In the genomic region with DNA sequence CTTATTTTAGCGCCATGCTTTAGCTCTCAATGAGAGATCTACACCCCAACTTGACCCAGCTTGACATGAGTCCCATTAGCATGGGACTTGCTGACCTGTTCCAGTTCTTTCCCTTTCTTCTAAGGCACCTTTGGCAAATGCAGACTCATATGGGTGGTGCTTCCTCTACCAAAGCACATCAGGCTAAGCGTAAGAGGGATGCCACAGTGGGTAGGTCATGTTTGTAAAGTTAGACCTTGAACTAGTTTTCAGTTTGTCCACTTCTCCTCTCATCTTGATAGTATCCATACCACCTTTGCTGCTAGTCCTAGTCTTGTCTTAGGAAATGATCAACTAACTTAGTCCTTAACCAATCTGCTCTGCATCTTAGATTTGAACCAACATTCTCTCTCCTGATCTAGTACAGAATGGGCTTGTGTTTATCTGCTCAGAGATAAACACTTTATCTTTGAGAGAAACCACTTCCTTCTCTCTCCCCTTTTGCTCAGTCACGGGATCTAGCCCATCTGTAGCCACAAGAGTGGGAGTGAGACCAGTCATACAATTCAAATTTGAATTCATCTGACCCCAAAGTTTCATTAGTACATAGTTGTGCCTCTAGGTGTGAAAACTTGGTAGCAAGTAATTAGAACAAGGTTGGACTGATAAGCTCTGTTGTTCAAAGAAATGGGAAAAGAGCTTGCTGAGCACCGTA, we compare ENCODE assay signal across 1 cellular context.
TF ChIP-seq lines count a peak whose summit lies in the region.

No MANE protein-coding gene starts in this region.

TF ChIP-seq in K562, 482 proteins besides CTCF, POLR2A, EP300 and RAD21 (continued from another document and continues in another):
- TF ChIP-seq, protein P1, sequence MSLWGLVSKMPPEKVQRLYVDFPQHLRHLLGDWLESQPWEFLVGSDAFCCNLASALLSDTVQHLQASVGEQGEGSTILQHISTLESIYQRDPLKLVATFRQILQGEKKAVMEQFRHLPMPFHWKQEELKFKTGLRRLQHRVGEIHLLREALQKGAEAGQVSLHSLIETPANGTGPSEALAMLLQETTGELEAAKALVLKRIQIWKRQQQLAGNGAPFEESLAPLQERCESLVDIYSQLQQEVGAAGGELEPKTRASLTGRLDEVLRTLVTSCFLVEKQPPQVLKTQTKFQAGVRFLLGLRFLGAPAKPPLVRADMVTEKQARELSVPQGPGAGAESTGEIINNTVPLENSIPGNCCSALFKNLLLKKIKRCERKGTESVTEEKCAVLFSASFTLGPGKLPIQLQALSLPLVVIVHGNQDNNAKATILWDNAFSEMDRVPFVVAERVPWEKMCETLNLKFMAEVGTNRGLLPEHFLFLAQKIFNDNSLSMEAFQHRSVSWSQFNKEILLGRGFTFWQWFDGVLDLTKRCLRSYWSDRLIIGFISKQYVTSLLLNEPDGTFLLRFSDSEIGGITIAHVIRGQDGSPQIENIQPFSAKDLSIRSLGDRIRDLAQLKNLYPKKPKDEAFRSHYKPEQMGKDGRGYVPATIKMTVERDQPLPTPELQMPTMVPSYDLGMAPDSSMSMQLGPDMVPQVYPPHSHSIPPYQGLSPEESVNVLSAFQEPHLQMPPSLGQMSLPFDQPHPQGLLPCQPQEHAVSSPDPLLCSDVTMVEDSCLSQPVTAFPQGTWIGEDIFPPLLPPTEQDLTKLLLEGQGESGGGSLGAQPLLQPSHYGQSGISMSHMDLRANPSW (CRISPR knock-in tag; IDR thresholded peaks at IDR 0.05): no peak
- TF ChIP-seq ELK1 (CRISPR knock-in tag; IDR thresholded peaks at IDR 0.05) (no peak), ZNF239 (CRISPR knock-in tag; IDR thresholded peaks at IDR 0.05) (no peak), USF2 (CRISPR knock-in tag; IDR thresholded peaks at IDR 0.05) (no peak), NR2C1 (IDR thresholded peaks at IDR 0.05) (no peak), NR2C1 (tag; IDR thresholded peaks at IDR 0.05) (peak; percentile 43; the same call in 1 of the 2 replicates), SIRT6 (IDR thresholded peaks at IDR 0.05; ENCODE audit: low read depth, low read length) (no peak), PCBP2 (IDR thresholded peaks at IDR 0.05; ENCODE audit: low read depth, low read length, poor library complexity, severe bottlenecking) (no peak), MIER1 (IDR thresholded peaks at IDR 0.05; ENCODE audit: low read depth) (no peak), SMAD4 (CRISPR knock-in tag; conservative IDR thresholded peaks at IDR 0.05) (0 out of 2 replicates have a peak, but pooled peaks have one; percentile 23), PTTG1 (tag; IDR thresholded peaks at IDR 0.05; ENCODE audit: low read depth) (no peak), FOXK1 (CRISPR knock-in tag; IDR thresholded peaks at IDR 0.05; ENCODE audit: borderline replicate concordance) (no peak), HNRNPH1 (optimal IDR thresholded peaks at IDR 0.05; ENCODE audit: low read depth, low read length) (no peak), XRCC3 (IDR thresholded peaks at IDR 0.05) (no peak), TRIM24 (IDR thresholded peaks at IDR 0.05) (peak; percentile 27 to 35; a peak in 2 of 4 replicates), CEBPB (tag; IDR thresholded peaks at IDR 0.05) (no peak), GABPA (tag; conservative IDR thresholded peaks at IDR 0.05; ENCODE audit: low read depth) (peak; percentile 65), GATAD2A (IDR thresholded peaks at IDR 0.05) (no peak), ZFPM2 (CRISPR knock-in tag; IDR thresholded peaks at IDR 0.05) (no peak), ATF4 (CRISPR knock-in tag; IDR thresholded peaks at IDR 0.05) (no peak), ERF (CRISPR knock-in tag; IDR thresholded peaks at IDR 0.05) (no peak), ZBTB17 (CRISPR knock-in tag; IDR thresholded peaks at IDR 0.05) (no peak), KAT7 (CRISPR knock-in tag; IDR thresholded peaks at IDR 0.05; ENCODE audit: borderline replicate concordance) (no peak), MCM7 (IDR thresholded peaks at IDR 0.05) (no peak), SOX6 (IDR thresholded peaks at IDR 0.05) (peak; percentile 74), ZBTB7A (IDR thresholded peaks at IDR 0.05; ENCODE audit: borderline replicate concordance, control insufficient read depth, low read depth, low read length) (no peak), MECOM (CRISPR knock-in tag; IDR thresholded peaks at IDR 0.05) (no peak), HCFC1 (IDR thresholded peaks at IDR 0.05; ENCODE audit: low read depth, low read length) (no peak), L3MBTL2 (IDR thresholded peaks at IDR 0.05) (no peak), CHD4 (IDR thresholded peaks at IDR 0.05; ENCODE audit: insufficient read depth, insufficient replicate concordance, low read depth, low read length, poor library complexity, severe bottlenecking) (no peak), ZNF232 (CRISPR knock-in tag; IDR thresholded peaks at IDR 0.05) (no peak)
- TF ChIP-seq, protein P2, sequence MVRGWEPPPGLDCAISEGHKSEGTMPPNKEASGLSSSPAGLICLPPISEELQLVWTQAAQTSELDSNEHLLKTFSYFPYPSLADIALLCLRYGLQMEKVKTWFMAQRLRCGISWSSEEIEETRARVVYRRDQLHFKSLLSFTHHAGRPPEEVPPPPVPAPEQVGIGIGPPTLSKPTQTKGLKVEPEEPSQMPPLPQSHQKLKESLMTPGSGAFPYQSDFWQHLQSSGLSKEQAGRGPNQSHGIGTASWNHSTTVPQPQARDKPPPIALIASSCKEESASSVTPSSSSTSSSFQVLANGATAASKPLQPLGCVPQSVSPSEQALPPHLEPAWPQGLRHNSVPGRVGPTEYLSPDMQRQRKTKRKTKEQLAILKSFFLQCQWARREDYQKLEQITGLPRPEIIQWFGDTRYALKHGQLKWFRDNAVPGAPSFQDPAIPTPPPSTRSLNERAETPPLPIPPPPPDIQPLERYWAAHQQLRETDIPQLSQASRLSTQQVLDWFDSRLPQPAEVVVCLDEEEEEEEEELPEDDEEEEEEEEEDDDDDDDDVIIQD (CRISPR knock-in tag; IDR thresholded peaks at IDR 0.05): no peak
- TF ChIP-seq, protein P3, sequence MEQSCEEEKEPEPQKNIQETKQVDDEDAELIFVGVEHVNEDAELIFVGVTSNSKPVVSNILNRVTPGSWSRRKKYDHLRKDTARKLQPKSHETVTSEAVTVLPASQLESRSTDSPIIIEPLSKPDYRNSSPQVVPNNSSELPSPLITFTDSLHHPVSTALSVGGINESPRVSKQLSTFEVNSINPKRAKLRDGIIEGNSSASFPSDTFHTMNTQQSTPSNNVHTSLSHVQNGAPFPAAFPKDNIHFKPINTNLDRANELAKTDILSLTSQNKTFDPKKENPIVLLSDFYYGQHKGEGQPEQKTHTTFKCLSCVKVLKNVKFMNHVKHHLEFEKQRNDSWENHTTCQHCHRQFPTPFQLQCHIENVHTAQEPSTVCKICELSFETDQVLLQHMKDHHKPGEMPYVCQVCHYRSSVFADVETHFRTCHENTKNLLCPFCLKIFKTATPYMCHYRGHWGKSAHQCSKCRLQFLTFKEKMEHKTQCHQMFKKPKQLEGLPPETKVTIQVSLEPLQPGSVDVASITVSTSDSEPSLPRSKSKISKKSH (CRISPR knock-in tag; IDR thresholded peaks at IDR 0.05): no peak
- TF ChIP-seq, protein P4, sequence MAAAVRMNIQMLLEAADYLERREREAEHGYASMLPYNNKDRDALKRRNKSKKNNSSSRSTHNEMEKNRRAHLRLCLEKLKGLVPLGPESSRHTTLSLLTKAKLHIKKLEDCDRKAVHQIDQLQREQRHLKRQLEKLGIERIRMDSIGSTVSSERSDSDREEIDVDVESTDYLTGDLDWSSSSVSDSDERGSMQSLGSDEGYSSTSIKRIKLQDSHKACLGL (CRISPR knock-in tag; IDR thresholded peaks at IDR 0.05; ENCODE audit: borderline replicate concordance, poor library complexity, severe bottlenecking): no peak
- TF ChIP-seq, protein P5, sequence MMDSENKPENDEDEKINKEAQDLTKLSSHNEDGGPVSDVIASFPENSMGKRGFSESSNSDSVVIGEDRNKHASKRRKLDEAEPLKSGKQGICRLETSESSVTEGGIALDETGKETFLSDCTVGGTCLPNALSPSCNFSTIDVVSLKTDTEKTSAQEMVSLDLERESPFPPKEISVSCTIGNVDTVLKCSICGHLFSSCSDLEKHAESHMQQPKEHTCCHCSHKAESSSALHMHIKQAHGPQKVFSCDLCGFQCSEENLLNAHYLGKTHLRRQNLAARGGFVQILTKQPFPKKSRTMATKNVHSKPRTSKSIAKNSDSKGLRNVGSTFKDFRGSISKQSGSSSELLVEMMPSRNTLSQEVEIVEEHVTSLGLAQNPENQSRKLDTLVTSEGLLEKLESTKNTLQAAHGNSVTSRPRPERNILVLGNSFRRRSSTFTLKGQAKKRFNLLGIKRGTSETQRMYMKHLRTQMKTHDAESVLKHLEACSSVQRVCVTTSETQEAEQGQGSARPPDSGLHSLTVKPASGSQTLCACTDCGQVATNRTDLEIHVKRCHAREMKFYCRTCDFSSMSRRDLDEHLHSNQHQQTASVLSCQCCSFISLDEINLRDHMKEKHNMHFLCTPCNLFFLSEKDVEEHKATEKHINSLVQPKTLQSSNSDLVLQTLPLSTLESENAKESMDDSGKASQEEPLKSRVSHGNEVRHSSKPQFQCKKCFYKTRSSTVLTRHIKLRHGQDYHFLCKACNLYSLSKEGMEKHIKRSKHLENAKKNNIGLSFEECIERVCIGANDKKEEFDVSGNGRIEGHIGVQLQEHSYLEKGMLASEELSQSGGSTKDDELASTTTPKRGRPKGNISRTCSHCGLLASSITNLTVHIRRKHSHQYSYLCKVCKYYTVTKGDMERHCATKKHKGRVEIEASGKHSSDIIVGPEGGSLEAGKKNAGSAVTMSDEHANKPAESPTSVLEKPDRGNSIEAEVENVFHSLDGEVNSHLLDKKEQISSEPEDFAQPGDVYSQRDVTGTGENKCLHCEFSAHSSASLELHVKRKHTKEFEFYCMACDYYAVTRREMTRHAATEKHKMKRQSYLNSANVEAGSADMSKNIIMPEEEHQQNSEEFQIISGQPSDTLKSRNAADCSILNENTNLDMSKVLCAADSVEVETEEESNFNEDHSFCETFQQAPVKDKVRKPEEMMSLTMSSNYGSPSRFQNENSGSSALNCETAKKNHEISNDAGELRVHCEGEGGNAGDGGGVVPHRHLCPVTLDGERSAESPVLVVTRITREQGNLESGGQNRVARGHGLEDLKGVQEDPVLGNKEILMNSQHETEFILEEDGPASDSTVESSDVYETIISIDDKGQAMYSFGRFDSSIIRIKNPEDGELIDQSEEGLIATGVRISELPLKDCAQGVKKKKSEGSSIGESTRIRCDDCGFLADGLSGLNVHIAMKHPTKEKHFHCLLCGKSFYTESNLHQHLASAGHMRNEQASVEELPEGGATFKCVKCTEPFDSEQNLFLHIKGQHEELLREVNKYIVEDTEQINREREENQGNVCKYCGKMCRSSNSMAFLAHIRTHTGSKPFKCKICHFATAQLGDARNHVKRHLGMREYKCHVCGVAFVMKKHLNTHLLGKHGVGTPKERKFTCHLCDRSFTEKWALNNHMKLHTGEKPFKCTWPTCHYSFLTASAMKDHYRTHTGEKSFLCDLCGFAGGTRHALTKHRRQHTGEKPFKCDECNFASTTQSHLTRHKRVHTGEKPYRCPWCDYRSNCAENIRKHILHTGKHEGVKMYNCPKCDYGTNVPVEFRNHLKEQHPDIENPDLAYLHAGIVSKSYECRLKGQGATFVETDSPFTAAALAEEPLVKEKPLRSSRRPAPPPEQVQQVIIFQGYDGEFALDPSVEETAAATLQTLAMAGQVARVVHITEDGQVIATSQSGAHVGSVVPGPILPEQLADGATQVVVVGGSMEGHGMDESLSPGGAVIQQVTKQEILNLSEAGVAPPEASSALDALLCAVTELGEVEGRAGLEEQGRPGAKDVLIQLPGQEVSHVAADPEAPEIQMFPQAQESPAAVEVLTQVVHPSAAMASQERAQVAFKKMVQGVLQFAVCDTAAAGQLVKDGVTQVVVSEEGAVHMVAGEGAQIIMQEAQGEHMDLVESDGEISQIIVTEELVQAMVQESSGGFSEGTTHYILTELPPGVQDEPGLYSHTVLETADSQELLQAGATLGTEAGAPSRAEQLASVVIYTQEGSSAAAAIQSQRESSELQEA (IDR thresholded peaks at IDR 0.05; ENCODE audit: low read depth): no peak
- TF ChIP-seq, protein P6, sequence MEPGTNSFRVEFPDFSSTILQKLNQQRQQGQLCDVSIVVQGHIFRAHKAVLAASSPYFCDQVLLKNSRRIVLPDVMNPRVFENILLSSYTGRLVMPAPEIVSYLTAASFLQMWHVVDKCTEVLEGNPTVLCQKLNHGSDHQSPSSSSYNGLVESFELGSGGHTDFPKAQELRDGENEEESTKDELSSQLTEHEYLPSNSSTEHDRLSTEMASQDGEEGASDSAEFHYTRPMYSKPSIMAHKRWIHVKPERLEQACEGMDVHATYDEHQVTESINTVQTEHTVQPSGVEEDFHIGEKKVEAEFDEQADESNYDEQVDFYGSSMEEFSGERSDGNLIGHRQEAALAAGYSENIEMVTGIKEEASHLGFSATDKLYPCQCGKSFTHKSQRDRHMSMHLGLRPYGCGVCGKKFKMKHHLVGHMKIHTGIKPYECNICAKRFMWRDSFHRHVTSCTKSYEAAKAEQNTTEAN (CRISPR knock-in tag; IDR thresholded peaks at IDR 0.05): no peak
- TF ChIP-seq, protein P7, sequence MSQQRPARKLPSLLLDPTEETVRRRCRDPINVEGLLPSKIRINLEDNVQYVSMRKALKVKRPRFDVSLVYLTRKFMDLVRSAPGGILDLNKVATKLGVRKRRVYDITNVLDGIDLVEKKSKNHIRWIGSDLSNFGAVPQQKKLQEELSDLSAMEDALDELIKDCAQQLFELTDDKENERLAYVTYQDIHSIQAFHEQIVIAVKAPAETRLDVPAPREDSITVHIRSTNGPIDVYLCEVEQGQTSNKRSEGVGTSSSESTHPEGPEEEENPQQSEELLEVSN (IDR thresholded peaks at IDR 0.05; ENCODE audit: borderline replicate concordance in 1 of 2, extremely low read depth in 1 of 2, insufficient read depth in 1 of 2, insufficient read length in 1 of 2, low read depth in 1 of 2, low read length in 1 of 2, poor library complexity in 1 of 2, severe bottlenecking in 1 of 2): no peak
